2 cellular contexts compared by ENCODE assay signal in genomic region chr1:235633220-235633540, GRCh38.
TF ChIP-seq lines count a peak whose summit lies in the region.

No MANE protein-coding gene starts in this region.

TF ChIP-seq in A549, 52 proteins besides CTCF, POLR2A, EP300 and RAD21 (continued from another document):
- TF ChIP-seq ATOH8 (CRISPR knock-in tag; IDR thresholded peaks at IDR 0.05; ENCODE audit: low read depth) (no peak), ZSCAN20 (CRISPR knock-in tag; IDR thresholded peaks at IDR 0.05) (no peak), SMC3 (IDR thresholded peaks at IDR 0.05) (no peak), CHD4 (IDR thresholded peaks at IDR 0.05; ENCODE audit: borderline replicate concordance) (no peak), PBX3 (IDR thresholded peaks at IDR 0.05) (no peak), FOSB (CRISPR knock-in tag; IDR thresholded peaks at IDR 0.05) (no peak), KDM1A (IDR thresholded peaks at IDR 0.05; ENCODE audit: low read depth) (no peak), TFCP2L1 (CRISPR knock-in tag; IDR thresholded peaks at IDR 0.05) (no peak), PHF8 (IDR thresholded peaks at IDR 0.05; ENCODE audit: borderline replicate concordance, low read depth) (no peak), BCL3 (IDR thresholded peaks at IDR 0.05) (no peak), MAFK (IDR thresholded peaks at IDR 0.05; ENCODE audit: partially characterized antibody) (no peak), SREBF2 (IDR thresholded peaks at IDR 0.05) (no peak), CBX2 (IDR thresholded peaks at IDR 0.05; ENCODE audit: borderline replicate concordance, low read depth) (no peak), HEYL (CRISPR knock-in tag; IDR thresholded peaks at IDR 0.05) (no peak), ZNF302 (CRISPR knock-in tag; IDR thresholded peaks at IDR 0.05) (no peak)

TF ChIP-seq in HepG2, 621 proteins besides CTCF, POLR2A, EP300 and RAD21 (continued from another document):
- TF ChIP-seq SNAI1 (CRISPR knock-in tag; IDR thresholded peaks at IDR 0.05; ENCODE audit: borderline replicate concordance) (no peak), ZNF776 (CRISPR knock-in tag; IDR thresholded peaks at IDR 0.05) (no peak), ZNF878 (CRISPR knock-in tag; IDR thresholded peaks at IDR 0.05) (no peak), ZNF772 (CRISPR knock-in tag; IDR thresholded peaks at IDR 0.05) (no peak), ZNF766 (CRISPR knock-in tag; IDR thresholded peaks at IDR 0.05; ENCODE audit: borderline replicate concordance) (no peak), ZMYM4 (CRISPR knock-in tag; IDR thresholded peaks at IDR 0.05) (no peak), ZSCAN20 (CRISPR knock-in tag; IDR thresholded peaks at IDR 0.05; ENCODE audit: borderline replicate concordance) (no peak), CCDC6 (CRISPR knock-in tag; IDR thresholded peaks at IDR 0.05) (no peak)
